8 cellular contexts compared by ENCODE assay signal in the genomic region with DNA sequence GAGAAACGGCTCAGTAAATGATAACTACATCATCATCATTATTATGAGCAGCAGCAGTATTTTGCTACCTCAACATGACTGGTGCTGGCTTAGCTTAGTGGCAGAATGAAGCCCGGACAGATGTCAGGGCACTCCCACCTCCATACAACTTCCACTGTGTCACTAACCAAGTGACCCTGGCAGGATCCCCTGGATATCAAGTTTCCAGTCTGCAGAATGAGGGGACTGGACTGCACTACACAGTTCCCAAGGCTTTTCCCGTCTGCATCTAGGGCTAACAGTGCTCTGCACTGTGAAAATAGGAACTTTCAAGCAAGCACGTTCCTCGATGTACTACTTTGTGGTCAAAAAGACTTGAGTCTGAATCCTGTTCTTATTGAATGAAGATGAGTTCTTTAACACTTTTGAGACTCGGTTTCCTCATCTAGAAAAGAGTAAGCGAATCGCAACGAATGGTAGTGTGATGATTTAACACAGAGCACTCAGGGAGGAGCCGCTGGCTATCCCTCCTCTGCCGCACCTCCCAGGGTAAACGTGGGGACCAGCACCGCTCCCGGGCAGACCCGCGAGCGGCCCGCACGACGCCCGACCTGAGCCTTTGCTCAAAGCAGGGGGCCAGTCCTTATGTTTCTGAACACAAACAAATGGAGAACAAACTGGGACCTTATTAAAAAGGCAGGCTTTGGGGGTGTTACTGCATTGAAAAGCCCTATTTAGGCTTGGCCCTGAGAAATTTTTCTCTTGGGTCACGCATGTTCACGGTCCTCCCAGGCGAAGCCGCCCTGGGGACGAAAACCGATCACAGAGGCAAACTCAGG. TPM values are rescaled to one million over a fixed set of nuclear protein-coding genes. Genes with fewer than 3 reads are reported as not detected.
A peak's percentile ranks its signal among the peaks of the same experiment; 100 is the strongest.
DNase-seq lines count a peak whose midpoint lies in the region; ATAC-seq and TF ChIP-seq lines count a peak whose summit lies in the region.

No MANE protein-coding gene starts in this region.

- peaks cover 31% of the 10 kb centered on the region for H3K27me3 Mint-ChIP-seq in activated T-cell treated with anti-CD3 and anti-CD28 coated beads, Interleukin-2, amount 50 U/mL, for 4 hours (ENCODE audit: low read depth)

- peak overlapping the region; percentile 92 for H3K4me3 ChIP-seq in psoas muscle

- H3K4me1 Mint-ChIP-seq in activated T-cell treated with anti-CD3 and anti-CD28 coated beads, Interleukin-2, amount 50 U/mL, for 4 hours (ENCODE audit: low read depth): peaks cover 16% of the 10 kb centered on the region

- H3K36me3 Mint-ChIP-seq in activated T-cell treated with anti-CD3 and anti-CD28 coated beads, Interleukin-2, amount 50 U/mL, for 4 hours (ENCODE audit: insufficient read depth): no peaks in the 10 kb centered on the region

- ATAC-seq in activated T-cell treated with anti-CD3 and anti-CD28 coated beads, Interleukin-2, amount 50 U/mL, for 4 hours: no peak
- peak; percentile 11 to 43 (median 35) for ATAC-seq in psoas muscle

- 5 to 15% (median 7%) methylated on average over 27 of the region's 27 CpGs for WGBS in psoas muscle, 3 donors

- intact Hi-C loops in psoas muscle (cut with DNase I): loop anchor here (5.0 to 10.0 kb wide), 3 partner anchors 154 to 184 kb away; a partner anchor contains a TSS

- no peak for DNase-seq in activated T-cell treated with anti-CD3 and anti-CD28 coated beads, Interleukin-2, amount 50 U/mL, for 4 hours
- no peak for DNase-seq in activated T-cell treated with anti-CD3 and anti-CD28 coated beads, Interleukin-2, amount 50 U/mL, for 1 hour
- DNase-seq in foreskin melanocyte (peak; percentile 7), psoas muscle (peak in 1 of 2 donors; percentile 67), NCI-H2196 treated with DMSO at 0.1 percent for 48 hours (lab: John Stamatoyannopoulos, UW; ENCODE audit: unreplicated experiment) (no peak), NCI-H1436 (lab: John Stamatoyannopoulos, UW) (no peak), KG1 (lab: John Stamatoyannopoulos, UW) (no peak)

- H3K36me3 ChIP-seq in psoas muscle (ENCODE audit: insufficient read depth in 1 of 2, low read depth in 1 of 2): no peaks in the 10 kb centered on the region

- H3K9me3 Mint-ChIP-seq in activated T-cell treated with anti-CD3 and anti-CD28 coated beads, Interleukin-2, amount 50 U/mL, for 4 hours: no peaks in the 10 kb centered on the region

- H3K27ac ChIP-seq in VCaP: peak overlapping the region; percentile 72; the same call in 1 of the 2 replicates
- H3K27ac ChIP-seq in psoas muscle: peak overlapping the region; percentile 97

- peaks cover 49% of the 10 kb centered on the region for H3K4me1 ChIP-seq in psoas muscle

- no peaks in the 10 kb centered on the region for H3K27me3 ChIP-seq in psoas muscle (ENCODE audit: insufficient read depth in 3 of 3, low read length in 2 of 3)

- H3K9me3 ChIP-seq in psoas muscle: no peaks in the 10 kb centered on the region

- peak overlapping the region; percentile 78 for H3K4me3 Mint-ChIP-seq in activated T-cell treated with anti-CD3 and anti-CD28 coated beads, Interleukin-2, amount 50 U/mL, for 4 hours

- TF ChIP-seq CTCF in VCaP (conservative IDR thresholded peaks at IDR 0.05): no peak
- no peak for TF ChIP-seq CTCF in psoas muscle (IDR thresholded peaks at IDR 0.05)

RNA-seq across cellular contexts. Expression of a gene that starts 0.9 kb away (rescaled TPM):
- total RNA-seq in activated T-cell treated with anti-CD3 and anti-CD28 coated beads, Interleukin-2, amount 50 U/mL, for 4 hours: under 1 TPM; 0.16 to 0.33 (median 0.18) TPM
- total RNA-seq in psoas muscle: 100 to 1,000 TPM in 3 of 4 donors, 10 to 100 TPM in 1; 92.6 to 253 (median 126) TPM
- 10 to 100 TPM; 16.8 to 85.9 (median 78.5) TPM for polyA plus RNA-seq in psoas muscle

Comparison
In these comparisons a context has a peak if more than half of its experiments do, and no peak if none do; other contexts are left out.
1. ATAC-seq: peak in psoas muscle (4 of 4); none in activated T-cell treated with anti-CD3 and anti-CD28 coated beads, Interleukin-2, amount 50 U/mL, for 4 hours (0 of 2).
2. RNA of a gene that starts 0.9 kb away (total RNA-seq): 92.6 to 253 TPM in psoas muscle; 0.16 to 0.33 TPM in activated T-cell treated with anti-CD3 and anti-CD28 coated beads, Interleukin-2, amount 50 U/mL, for 4 hours; every median in the first group is over 10 times any median in the second.